10 cellular contexts compared by ENCODE assay signal in genomic region chr11:121652982-121653381, GRCh38.
A peak's percentile ranks its signal among the peaks of the same experiment; 100 is the strongest.
DNase-seq lines count a peak whose midpoint lies in the region; ATAC-seq and TF ChIP-seq lines count a peak whose summit lies in the region.
"Had no signal": no experiment of that assay in that cellular context is flagged by ENCODE, and none has a peak within 500 bp of the region (broad histone marks: within the 10 kb centered on the region; RNA-seq: fewer than 3 reads in every experiment).

No MANE protein-coding gene starts in this region.

- no peak overlapping the region for H3K4me3 Mint-ChIP-seq in natural killer cell treated with Interleukin-12 subunit alpha and Interleukin-12 subunit beta and Interleukin-15 and Interleukin-18, amount 100 ng/mL, for 72 hours
- H3K4me3 Mint-ChIP-seq: activated T-helper 1 cell treated with anti-CD3 and anti-CD28 coated beads, Interleukin-12 subunit alpha, Interleukin-12 subunit beta, Interleukin-2, Interleukin-4 antibody, amounts not matched to agents 30 ng/mL and 10 ng/mL and 1 ng/mL, durations not matched to agents 14 hours and 24 hours and 36 hours had no signal

- TF ChIP-seq RAD21 in neural cell (conservative IDR thresholded peaks at IDR 0.05), result peak; percentile 78

- H3K27ac Mint-ChIP-seq in natural killer cell treated with Interleukin-12 subunit alpha and Interleukin-12 subunit beta and Interleukin-15 and Interleukin-18, amount 100 ng/mL, for 72 hours, result no peak overlapping the region
- H3K27ac Mint-ChIP-seq: activated T-helper 1 cell treated with anti-CD3 and anti-CD28 coated beads, Interleukin-12 subunit alpha, Interleukin-12 subunit beta, Interleukin-2, Interleukin-4 antibody, amounts not matched to agents 30 ng/mL and 10 ng/mL and 1 ng/mL, durations not matched to agents 14 hours and 24 hours and 36 hours had no signal

- H3K4me1 ChIP-seq in DOHH2 (ENCODE audit: control insufficient read depth, low read length), result peaks cover 15% of the 10 kb centered on the region

- H3K27me3 ChIP-seq in DOHH2 (ENCODE audit: control insufficient read depth, low read length) (peaks cover 10% of the 10 kb centered on the region), neural cell (ENCODE audit: insufficient read depth, low read depth, low read length) (no peaks in the 10 kb centered on the region)

- H3K36me3 Mint-ChIP-seq in natural killer cell treated with Interleukin-12 subunit alpha and Interleukin-12 subunit beta and Interleukin-15 and Interleukin-18, amount 100 ng/mL, for 72 hours, result no peaks in the 10 kb centered on the region

- no peaks in the 10 kb centered on the region for H3K27me3 Mint-ChIP-seq in natural killer cell treated with Interleukin-12 subunit alpha and Interleukin-12 subunit beta and Interleukin-15 and Interleukin-18, amount 100 ng/mL, for 72 hours

- H3K9me3 Mint-ChIP-seq in natural killer cell treated with Interleukin-12 subunit alpha and Interleukin-12 subunit beta and Interleukin-15 and Interleukin-18, amount 100 ng/mL, for 72 hours, result no peaks in the 10 kb centered on the region
- H3K9me3 Mint-ChIP-seq: activated T-helper 1 cell treated with anti-CD3 and anti-CD28 coated beads, Interleukin-12 subunit alpha, Interleukin-12 subunit beta, Interleukin-2, Interleukin-4 antibody, amounts not matched to agents 30 ng/mL and 10 ng/mL and 1 ng/mL, durations not matched to agents 14 hours and 24 hours and 36 hours had no signal

- H3K9me3 ChIP-seq in DOHH2 (ENCODE audit: control insufficient read depth, insufficient read depth, low read length) (no peaks in the 10 kb centered on the region), neural cell (ENCODE audit: low read length) (no peaks in the 10 kb centered on the region)

- H3K9ac ChIP-seq in neural cell (ENCODE audit: low read length), result no peak overlapping the region

- H4K20me1 ChIP-seq in DOHH2 (ENCODE audit: control insufficient read depth, insufficient read depth, low read depth, low read length), result no peaks in the 10 kb centered on the region
- no peaks in the 10 kb centered on the region for H4K20me1 ChIP-seq in neural cell (ENCODE audit: insufficient read depth)

- H3K36me3 ChIP-seq in DOHH2 (ENCODE audit: control insufficient read depth, low read length) (no peaks in the 10 kb centered on the region), neural cell (ENCODE audit: insufficient read depth, low read length) (no peaks in the 10 kb centered on the region)

- no peak overlapping the region for H3K4me3 ChIP-seq in DOHH2 (ENCODE audit: low read length)
- no peak overlapping the region for H3K4me3 ChIP-seq in choroid plexus epithelial cell (ENCODE audit: low read depth, low read length)
- no peak overlapping the region for H3K4me3 ChIP-seq in neural cell (ENCODE audit: low read length)

- TF ChIP-seq EP300 in neural cell (conservative IDR thresholded peaks at IDR 0.05; ENCODE audit: poor library complexity, severe bottlenecking), result no peak

- TF ChIP-seq CTCF in DOHH2 (IDR thresholded peaks at IDR 0.05; ENCODE audit: low read depth, low read length, poor library complexity, severe bottlenecking) (peak; percentile 57), choroid plexus epithelial cell (conservative IDR thresholded peaks at IDR 0.05; ENCODE audit: low read depth, low read length) (peak; percentile 63), neural cell (IDR thresholded peaks at IDR 0.05; ENCODE audit: poor library complexity, severe bottlenecking) (peak; percentile 77), GM20000 (IDR thresholded peaks at IDR 0.05; ENCODE audit: extremely low read depth, missing control alignments) (no peak)

- DNase-seq in LHCN-M2 (ENCODE audit: low read depth) (peak; percentile 35), choroid plexus epithelial cell (ENCODE audit: low read depth) (peak; percentile 54), GM20000 (ENCODE audit: low spot score) (no peak)
- DNase-seq in natural killer cell treated with Interleukin-12 subunit alpha and Interleukin-12 subunit beta and Interleukin-15 and Interleukin-18, amount 100 ng/mL, for 72 hours (ENCODE audit: low spot score), result no peak
- DNase-seq in activated CD4-positive, alpha-beta T cell treated with anti-CD3 and anti-CD28 coated beads for 1 hour, result no peak
- DNase-seq: NCI-H1417 treated with DMSO at 0.1 percent for 48 hours had no signal

- H3F3A ChIP-seq in DOHH2 (ENCODE audit: control insufficient read depth, insufficient read depth) (no peaks in the 10 kb centered on the region), neural cell (ENCODE audit: insufficient read depth, low read length, poor library complexity, severe bottlenecking) (no peaks in the 10 kb centered on the region)

- H3K4me1 Mint-ChIP-seq in natural killer cell treated with Interleukin-12 subunit alpha and Interleukin-12 subunit beta and Interleukin-15 and Interleukin-18, amount 100 ng/mL, for 72 hours (ENCODE audit: low read depth in 2 of 2), result peaks cover 29 to 33% of the 10 kb centered on the region in 2 donors

- H3K79me2 ChIP-seq in DOHH2 (ENCODE audit: control insufficient read depth, low read length) (no peaks in the 10 kb centered on the region), neural cell (replicated peaks; ENCODE audit: insufficient read depth, low read length) (no peaks in the 10 kb centered on the region)

- ATAC-seq in GM19397 (IDR thresholded peaks at IDR 0.05; ENCODE audit: unreplicated experiment), result no peak
- ATAC-seq in natural killer cell treated with Interleukin-12 subunit alpha and Interleukin-12 subunit beta and Interleukin-15 and Interleukin-18, amount 100 ng/mL, for 72 hours, result no peak

- no peak overlapping the region for H2AFZ ChIP-seq in neural cell (ENCODE audit: low read depth, low read length)

- H3K4me2 ChIP-seq in DOHH2 (ENCODE audit: low read length), result no peak overlapping the region
- no peak overlapping the region for H3K4me2 ChIP-seq in neural cell (ENCODE audit: low read length)

- H3K27ac ChIP-seq in DOHH2 (ENCODE audit: low read depth, low read length), result no peak overlapping the region
- no peak overlapping the region for H3K27ac ChIP-seq in neural cell (ENCODE audit: low read length)

- no peaks in the 10 kb centered on the region for H3K9me2 ChIP-seq in DOHH2 (replicated peaks; ENCODE audit: control insufficient read depth, low read length)
- H3K9me2 ChIP-seq in neural cell (ENCODE audit: insufficient read depth, low read length), result no peaks in the 10 kb centered on the region

TF ChIP-seq in neural cell, 6 proteins besides CTCF, POLR2A, EP300 and RAD21:
- TF ChIP-seq POLR2AphosphoS5 (IDR thresholded peaks at IDR 0.05) (no peak), SMC3 (conservative IDR thresholded peaks at IDR 0.05; ENCODE audit: poor library complexity) (peak; percentile 78)

Comparison
In these comparisons a context has a peak if more than half of its experiments do, and no peak if none do; other contexts are left out.
1. DNase-seq: peak in LHCN-M2 (single experiment) and choroid plexus epithelial cell (single experiment); none in GM20000 (single experiment), natural killer cell treated with Interleukin-12 subunit alpha and Interleukin-12 subunit beta and Interleukin-15 and Interleukin-18, amount 100 ng/mL, for 72 hours (single experiment) and activated CD4-positive, alpha-beta T cell treated with anti-CD3 and anti-CD28 coated beads for 1 hour (single experiment).